Comparison of ENCODE assay signal across 1 cellular context in the genomic region with DNA sequence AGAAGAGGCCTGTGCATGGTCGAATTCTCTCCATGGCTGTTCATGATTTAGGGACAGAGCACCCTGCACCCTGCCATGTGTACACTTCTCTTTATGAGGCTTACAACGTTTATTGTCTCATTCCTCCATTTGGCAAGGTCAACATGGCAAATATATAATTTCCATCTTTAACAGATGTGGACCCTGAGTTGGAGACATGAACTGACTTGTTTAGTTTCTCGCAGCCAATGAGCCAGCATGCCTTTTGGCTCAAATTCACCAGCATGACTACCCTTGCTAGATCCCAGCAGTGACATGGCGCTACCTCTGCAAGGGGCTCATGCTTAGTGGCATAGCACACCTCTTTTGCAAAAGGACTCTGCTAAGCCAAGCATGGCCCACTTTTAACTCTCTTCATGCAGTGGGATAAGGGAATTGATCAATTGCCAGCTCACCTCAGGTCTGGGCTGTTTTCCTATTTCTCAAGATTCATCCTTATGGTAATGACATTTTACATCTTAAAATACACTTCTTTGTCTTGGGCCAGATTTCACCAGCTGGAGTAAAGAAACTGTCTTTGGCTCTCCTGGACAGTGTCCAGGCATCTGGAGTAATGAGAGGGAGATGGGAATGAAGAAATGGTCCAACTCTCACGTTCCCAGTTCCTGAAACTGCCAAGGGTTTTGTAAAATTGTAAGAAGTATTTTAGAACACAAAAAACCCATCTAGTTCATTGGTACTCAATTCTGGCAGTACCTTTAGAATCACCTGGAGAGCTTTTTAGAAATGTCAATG.
TF ChIP-seq lines count a peak whose summit lies in the region.

No MANE protein-coding gene starts in this region.

TF ChIP-seq in H1, 55 proteins besides CTCF, POLR2A, EP300 and RAD21:
- TF ChIP-seq POLR2AphosphoS5 (IDR thresholded peaks at IDR 0.05; ENCODE audit: low read depth, low read length) = no peak
